In the genomic region with DNA sequence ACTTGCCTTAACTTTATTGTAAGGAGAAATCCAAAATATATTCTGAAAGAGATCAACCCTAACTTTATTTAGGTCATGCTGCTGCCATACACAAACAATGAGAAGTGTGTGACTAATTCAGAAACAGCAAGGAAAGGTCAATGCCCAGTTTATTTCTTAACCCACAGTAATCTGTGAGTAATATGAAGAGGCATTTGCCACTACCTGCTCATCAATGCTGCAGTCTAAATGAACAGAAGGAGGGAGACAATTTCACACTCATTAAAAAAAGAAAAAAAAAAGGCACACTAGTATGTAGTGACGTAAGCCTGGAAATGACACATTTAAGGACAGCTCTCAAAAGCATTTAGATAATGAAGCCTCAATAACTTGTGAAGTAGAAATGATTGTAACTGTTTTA, we compare ENCODE assay signal across 2 cellular contexts.
TF ChIP-seq lines count a peak whose summit lies in the region.

No MANE protein-coding gene starts in this region.

TF ChIP-seq in IMR-90, 13 proteins besides CTCF, POLR2A, EP300 and RAD21:
- TF ChIP-seq FOS (IDR thresholded peaks at IDR 0.05; ENCODE audit: low read depth, low read length) (peak; percentile 95), BHLHE40 (IDR thresholded peaks at IDR 0.05; ENCODE audit: low read depth, low read length) (peak; percentile 80), RFX5 (IDR thresholded peaks at IDR 0.05; ENCODE audit: low read depth, low read length) (no peak), MAZ (IDR thresholded peaks at IDR 0.05; ENCODE audit: borderline replicate concordance, low read depth, low read length) (no peak), MAFK (IDR thresholded peaks at IDR 0.05; ENCODE audit: low read depth, low read length) (no peak), CHD1 (IDR thresholded peaks at IDR 0.05; ENCODE audit: low read depth, low read length) (no peak), RCOR1 (IDR thresholded peaks at IDR 0.05; ENCODE audit: insufficient replicate concordance, low read length) (peak; percentile 76), SMC3 (IDR thresholded peaks at IDR 0.05; ENCODE audit: low read depth, low read length) (0 out of 2 replicates have a peak, but pooled peaks have one; percentile 2), MXI1 (IDR thresholded peaks at IDR 0.05; ENCODE audit: borderline replicate concordance, low read depth, low read length) (no peak), CEBPB (IDR thresholded peaks at IDR 0.05; ENCODE audit: low read depth, low read length) (peak; percentile 64; the same call in 1 of the 2 replicates), NFE2L2 (IDR thresholded peaks at IDR 0.05; ENCODE audit: low read depth, low read length) (no peak)
- TF ChIP-seq, protein P1, sequence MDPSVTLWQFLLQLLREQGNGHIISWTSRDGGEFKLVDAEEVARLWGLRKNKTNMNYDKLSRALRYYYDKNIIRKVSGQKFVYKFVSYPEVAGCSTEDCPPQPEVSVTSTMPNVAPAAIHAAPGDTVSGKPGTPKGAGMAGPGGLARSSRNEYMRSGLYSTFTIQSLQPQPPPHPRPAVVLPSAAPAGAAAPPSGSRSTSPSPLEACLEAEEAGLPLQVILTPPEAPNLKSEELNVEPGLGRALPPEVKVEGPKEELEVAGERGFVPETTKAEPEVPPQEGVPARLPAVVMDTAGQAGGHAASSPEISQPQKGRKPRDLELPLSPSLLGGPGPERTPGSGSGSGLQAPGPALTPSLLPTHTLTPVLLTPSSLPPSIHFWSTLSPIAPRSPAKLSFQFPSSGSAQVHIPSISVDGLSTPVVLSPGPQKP (IDR thresholded peaks at IDR 0.05; ENCODE audit: borderline replicate concordance, low read depth, low read length), result no peak
- TF ChIP-seq, protein P2, sequence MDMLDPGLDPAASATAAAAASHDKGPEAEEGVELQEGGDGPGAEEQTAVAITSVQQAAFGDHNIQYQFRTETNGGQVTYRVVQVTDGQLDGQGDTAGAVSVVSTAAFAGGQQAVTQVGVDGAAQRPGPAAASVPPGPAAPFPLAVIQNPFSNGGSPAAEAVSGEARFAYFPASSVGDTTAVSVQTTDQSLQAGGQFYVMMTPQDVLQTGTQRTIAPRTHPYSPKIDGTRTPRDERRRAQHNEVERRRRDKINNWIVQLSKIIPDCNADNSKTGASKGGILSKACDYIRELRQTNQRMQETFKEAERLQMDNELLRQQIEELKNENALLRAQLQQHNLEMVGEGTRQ (IDR thresholded peaks at IDR 0.05; ENCODE audit: low read depth, low read length), result no peak

TF ChIP-seq in endothelial cell of umbilical vein, 7 proteins besides CTCF, POLR2A, EP300 and RAD21:
- TF ChIP-seq FOS (IDR thresholded peaks at IDR 0.05; ENCODE audit: borderline replicate concordance, insufficient read depth, low read length) (peak; percentile 90), JUN (IDR thresholded peaks at IDR 0.05; ENCODE audit: borderline replicate concordance, insufficient read depth, insufficient read length, low read depth) (peak; percentile 59), POLR2AphosphoS5 (IDR thresholded peaks at IDR 0.05; ENCODE audit: insufficient read depth, low read depth, low read length) (peak; percentile 46), EZH2 (IDR thresholded peaks at IDR 0.05; ENCODE audit: borderline replicate concordance, low read depth, low read length, severe bottlenecking) (no peak)
